28 cellular contexts compared by ENCODE assay signal in the genomic region with DNA sequence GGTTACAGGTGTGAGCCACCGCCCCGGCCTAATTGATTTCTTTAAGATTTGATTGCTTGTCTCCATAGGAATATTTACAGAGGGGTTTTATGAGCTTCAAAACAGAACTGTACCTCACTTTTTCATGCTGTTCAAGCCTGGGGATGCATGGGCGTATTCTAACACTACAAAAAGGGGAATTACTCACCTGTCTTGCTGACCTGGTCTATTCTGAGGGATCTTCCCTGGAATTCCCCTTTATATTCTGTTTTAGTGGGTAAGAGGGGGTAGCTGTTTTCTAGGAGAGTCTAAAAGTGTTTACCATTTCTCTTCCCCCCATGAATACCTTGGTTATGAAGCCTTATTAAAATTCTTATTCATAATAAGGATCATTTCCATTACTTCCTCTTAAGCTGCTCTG. TPM values are rescaled to one million over a fixed set of nuclear protein-coding genes. Genes with fewer than 3 reads are reported as not detected.
DNase-seq lines count a peak whose midpoint lies in the region; ATAC-seq, FAIRE-seq and TF ChIP-seq lines count a peak whose summit lies in the region.
"Had no signal": no experiment of that assay in that cellular context is flagged by ENCODE, and none has a peak within 500 bp of the region (broad histone marks: within the 10 kb centered on the region; RNA-seq: fewer than 3 reads in every experiment).

No MANE protein-coding gene starts in this region.

- H3K36me3 ChIP-seq in RWPE2 (ENCODE audit: low read depth) (peaks cover 53% of the 10 kb centered on the region), prostate gland (no peaks in the 10 kb centered on the region)

- peaks cover 19% of the 10 kb centered on the region for H3K36me3 Mint-ChIP-seq in activated CD8-positive, alpha-beta T cell treated with anti-CD3 and anti-CD28 coated beads for 36 hours (ENCODE audit: low read depth)
- H3K36me3 Mint-ChIP-seq in activated CD8-positive, alpha-beta T cell treated with anti-CD3 and anti-CD28 coated beads, Interleukin-2, amount 10 ng/mL, durations not matched to agents 7 days and 5 days (ENCODE audit: low read depth) = peaks cover 19% of the 10 kb centered on the region

- H3K27me3 ChIP-seq in RWPE2 (ENCODE audit: insufficient read depth, poor library complexity, severe bottlenecking) (no peaks in the 10 kb centered on the region), prostate gland (replicated peaks; ENCODE audit: insufficient read depth) (no peaks in the 10 kb centered on the region)
- H3K27me3 ChIP-seq: BLaER1, MG63 had no signal

- peak overlapping the region; percentile 17 for H3K27ac Mint-ChIP-seq in activated CD8-positive, alpha-beta T cell treated with anti-CD3 and anti-CD28 coated beads for 36 hours
- no peak overlapping the region for H3K27ac Mint-ChIP-seq in activated CD8-positive, alpha-beta T cell treated with anti-CD3 and anti-CD28 coated beads, Interleukin-2, amount 10 ng/mL, durations not matched to agents 7 days and 5 days

- TF ChIP-seq POLR2A in prostate gland (IDR thresholded peaks at IDR 0.05) = no peak

- no peaks in the 10 kb centered on the region for H3K9me3 Mint-ChIP-seq in activated CD8-positive, alpha-beta T cell treated with anti-CD3 and anti-CD28 coated beads for 36 hours
- H3K9me3 Mint-ChIP-seq in activated CD8-positive, alpha-beta T cell treated with anti-CD3 and anti-CD28 coated beads, Interleukin-2, amount 10 ng/mL, durations not matched to agents 7 days and 5 days (ENCODE audit: insufficient read depth) = no peaks in the 10 kb centered on the region
- H3K9me3 Mint-ChIP-seq: CD4-positive, alpha-beta memory T cell had no signal

- H3K9me3 ChIP-seq in RWPE2 (ENCODE audit: severe bottlenecking) (no peaks in the 10 kb centered on the region), prostate gland (no peaks in the 10 kb centered on the region)
- H3K9me3 ChIP-seq: BLaER1, MG63 had no signal

- H3K4me3 ChIP-seq in RWPE2 (ENCODE audit: severe bottlenecking) (no peak overlapping the region), prostate gland (no peak overlapping the region)
- H3K4me3 ChIP-seq: BLaER1, K562, MG63 had no signal

- H3K4me3 Mint-ChIP-seq in activated CD8-positive, alpha-beta T cell treated with anti-CD3 and anti-CD28 coated beads for 36 hours = no peak overlapping the region
- H3K4me3 Mint-ChIP-seq in activated CD8-positive, alpha-beta T cell treated with anti-CD3 and anti-CD28 coated beads, Interleukin-2, amount 10 ng/mL, durations not matched to agents 7 days and 5 days = no peak overlapping the region
- H3K4me3 Mint-ChIP-seq: CD4-positive, alpha-beta memory T cell had no signal

- no peaks in the 10 kb centered on the region for H3K27me3 Mint-ChIP-seq in activated CD8-positive, alpha-beta T cell treated with anti-CD3 and anti-CD28 coated beads for 36 hours
- H3K27me3 Mint-ChIP-seq in activated CD8-positive, alpha-beta T cell treated with anti-CD3 and anti-CD28 coated beads, Interleukin-2, amount 10 ng/mL, durations not matched to agents 7 days and 5 days (ENCODE audit: low read depth) = no peaks in the 10 kb centered on the region
- H3K27me3 Mint-ChIP-seq: CD4-positive, alpha-beta memory T cell had no signal

- CTCF ChIA-PET in activated CD8-positive, alpha-beta T cell treated with anti-CD3 and anti-CD28 coated beads for 36 hours (lab: Charles Lee) = no interaction called here
- CTCF ChIA-PET in activated CD8-positive, alpha-beta T cell treated with anti-CD3 and anti-CD28 coated beads, Interleukin-2, amount 10 ng/mL, durations not matched to agents 7 days and 5 days (lab: Charles Lee) = no interaction called here

- TF ChIP-seq CTCF in activated CD8-positive, alpha-beta T cell treated with anti-CD3 and anti-CD28 coated beads for 36 hours (IDR thresholded peaks at IDR 0.05) = no peak
- no peak for TF ChIP-seq CTCF in RWPE2 (IDR thresholded peaks at IDR 0.05; ENCODE audit: poor library complexity, severe bottlenecking)
- no peak for TF ChIP-seq CTCF in prostate gland (IDR thresholded peaks at IDR 0.05)

- FAIRE-seq in RCC 7860 (lab: Jason Lieb, UNC) = no peak
- FAIRE-seq: GM12891, H54, HepG2, K562 had no signal

- peaks cover 8% of the 10 kb centered on the region for H3K4me1 ChIP-seq in RWPE2 (ENCODE audit: insufficient read depth, poor library complexity, severe bottlenecking)
- no peaks in the 10 kb centered on the region for H3K4me1 ChIP-seq in prostate gland (replicated peaks)
- H3K4me1 ChIP-seq: BLaER1 had no signal

- no peaks in the 10 kb centered on the region for H3K4me1 Mint-ChIP-seq in activated CD8-positive, alpha-beta T cell treated with anti-CD3 and anti-CD28 coated beads for 36 hours (ENCODE audit: low read depth)
- H3K4me1 Mint-ChIP-seq in activated CD8-positive, alpha-beta T cell treated with anti-CD3 and anti-CD28 coated beads, Interleukin-2, amount 10 ng/mL, durations not matched to agents 7 days and 5 days (ENCODE audit: low read depth) = peaks cover 1% of the 10 kb centered on the region

- H3K27ac ChIP-seq in RWPE2 (ENCODE audit: poor library complexity, severe bottlenecking) (peak overlapping the region; percentile 65), epithelial cell of prostate (peak overlapping the region; percentile 86), prostate gland (peak overlapping the region; percentile 0 to 33)
- H3K27ac ChIP-seq: 22Rv1, BLaER1 had no signal

- 91% methylated on average over 3 of the region's 3 CpGs for WGBS in prostate gland

- DNase-seq in activated CD8-positive, alpha-beta T cell treated with anti-CD3 and anti-CD28 coated beads for 36 hours = no peak
- no peak for DNase-seq in activated CD8-positive, alpha-beta T cell treated with anti-CD3 and anti-CD28 coated beads, Interleukin-2, amount 10 ng/mL, durations not matched to agents 7 days and 5 days
- DNase-seq in RWPE2 (ENCODE audit: low spot score) = no peak
- DNase-seq in epithelial cell of prostate (ENCODE audit: low read depth, low spot score) = no peak
- no peak for DNase-seq in prostate gland (ENCODE audit: low spot score)
- no peak for DNase-seq in RCC 7860 (ENCODE audit: low spot score)
- DNase-seq: ACHN; CD4-positive, alpha-beta memory T cell; DND-41; MG63; NCI-H1048; NCI-H1436; NCI-H187 treated with DMSO at 0.1 percent for 48 hours; NCI-H2107; NCI-H446 treated with DMSO at 0.1 percent for 48 hours; NCI-H526 treated with DMSO at 0.1 percent for 48 hours; SHP77 had no signal

- no peak for ATAC-seq in activated CD8-positive, alpha-beta T cell treated with anti-CD3 and anti-CD28 coated beads for 36 hours
- no peak for ATAC-seq in activated CD8-positive, alpha-beta T cell treated with anti-CD3 and anti-CD28 coated beads, Interleukin-2, amount 10 ng/mL, durations not matched to agents 7 days and 5 days
- no peak; the same call in 2 of the 3 replicates for ATAC-seq in RWPE2 (ENCODE audit: low read depth)
- no peak for ATAC-seq in GM18909 (IDR thresholded peaks at IDR 0.05; ENCODE audit: poor library complexity, unreplicated experiment)
- ATAC-seq in GM18498 (IDR thresholded peaks at IDR 0.05; ENCODE audit: unreplicated experiment) = no peak
- ATAC-seq: HepG2, K562 had no signal

- POLR2A ChIA-PET in activated CD8-positive, alpha-beta T cell treated with anti-CD3 and anti-CD28 coated beads for 36 hours (lab: Charles Lee) = interaction anchor here (1.3 kb wide), 1 partner anchor 9 kb away, joined by 3 read pairs; no protein-coding TSS in a partner anchor
- POLR2A ChIA-PET in activated CD8-positive, alpha-beta T cell treated with anti-CD3 and anti-CD28 coated beads, Interleukin-2, amount 10 ng/mL, durations not matched to agents 7 days and 5 days (lab: Charles Lee) = no interaction called here

- intact Hi-C loops in activated CD8-positive, alpha-beta T cell treated with anti-CD3 and anti-CD28 coated beads for 36 hours (cut with micrococcal nuclease) = no loop called here
- intact Hi-C loops in prostate gland (cut with DNase I) = no loop called here

RNA-seq across cellular contexts. Expression of a gene that starts 48.1 kb away (rescaled TPM):
- total RNA-seq in activated CD8-positive, alpha-beta T cell treated with anti-CD3 and anti-CD28 coated beads for 36 hours = under 1 TPM in 1 of 2 experiments, not detected in 1; 0.45 TPM
- not detected for total RNA-seq in activated CD8-positive, alpha-beta T cell treated with anti-CD3 and anti-CD28 coated beads, Interleukin-2, amount 10 ng/mL, durations not matched to agents 7 days and 5 days
- total RNA-seq in prostate gland = 1 to 10 TPM in 1 of 2 donors, not detected in 1; 3.2 TPM
- total RNA-seq: G401, HepG2, K562, LHCN-M2, RPMI7951 had no signal

Comparison
In these comparisons a context has a peak if more than half of its experiments do, and no peak if none do; other contexts are left out.
1. H3K27ac ChIP-seq: peak in every context shown above with its lines; median percentile 86 in epithelial cell of prostate; 65 in RWPE2; 16 in prostate gland.